In genomic region chr2:154681741-154682140, GRCh38 we compare ENCODE assay signal across 25 cellular contexts. TPM values are rescaled to one million over a fixed set of nuclear protein-coding genes. Genes with fewer than 3 reads are reported as not detected.
DNase-seq lines count a peak whose midpoint lies in the region; ATAC-seq, FAIRE-seq and TF ChIP-seq lines count a peak whose summit lies in the region.
"Had no signal": no experiment of that assay in that cellular context is flagged by ENCODE, and none has a peak within 500 bp of the region (broad histone marks: within the 10 kb centered on the region; RNA-seq: fewer than 3 reads in every experiment).

No MANE protein-coding gene starts in this region.

- H3K36me3 ChIP-seq in GM12878 (ENCODE audit: control insufficient read depth in 2 of 2, insufficient read depth in 2 of 2, low read length in 1 of 2) = no peaks in the 10 kb centered on the region
- H3K36me3 ChIP-seq: BLaER1, HAP-1 had no signal

- ATAC-seq in GM18867 (IDR thresholded peaks at IDR 0.05; ENCODE audit: unreplicated experiment) = peak; percentile 54
- peak; percentile 42 for ATAC-seq in HG03175 (IDR thresholded peaks at IDR 0.05; ENCODE audit: unreplicated experiment)
- peak; percentile 70 for ATAC-seq in GM12878
- ATAC-seq: CD8-positive, alpha-beta T cell had no signal

- no peak overlapping the region for H2AFZ ChIP-seq in GM12878 (ENCODE audit: control insufficient read depth, low read depth, low read length)

- POLR2A ChIA-PET in GM12878 (lab: Charles Lee) = no interaction called here

- H3K79me2 ChIP-seq in GM12878 (ENCODE audit: control insufficient read depth, insufficient read depth, low read length) = no peaks in the 10 kb centered on the region

- H3K27ac ChIP-seq in GM12878 (ENCODE audit: control insufficient read depth, insufficient read depth) = no peak overlapping the region
- H3K27ac ChIP-seq: 22Rv1, BLaER1, C4-2B had no signal

- SMC1A ChIA-PET in GM12878 (lab: Charles Lee; ENCODE audit: uncharacterized antibody, unreplicated experiment) = interaction anchor here (0.8 kb wide), 1 partner anchor 14 kb away, joined by 3 read pairs; no protein-coding TSS in a partner anchor

- H3K27me3 ChIP-seq in GM12878 (replicated peaks in 1 of 2; ENCODE audit: control insufficient read depth in 2 of 2, insufficient read depth in 2 of 2, low read length in 1 of 2) = no peaks in the 10 kb centered on the region
- H3K27me3 ChIP-seq: BLaER1 had no signal

- no peak for FAIRE-seq in GM12878 (lab: Jason Lieb, UNC)
- FAIRE-seq: A204.1, G401.6, GM12891, GM18507, H54 had no signal

- DNase-seq in GM12865 (ENCODE audit: low read depth) (peak; percentile 11), GM12878 (ENCODE audit: low read depth, low spot score) (no peak), T-helper 2 cell (no peak), HT-29 (ENCODE audit: low spot score) (no peak)
- no peak for DNase-seq in activated T-cell treated with anti-CD3 and anti-CD28 coated beads, Interleukin-2, amount 50 U/mL, for 48 hours
- DNase-seq: Caco-2; CD4-positive, CD25-positive, alpha-beta regulatory T cell; CD8-positive, alpha-beta T cell; DMS153; DND-41; GOT3; HFFc6 had no signal

- no peak overlapping the region for H3K9ac ChIP-seq in GM12878 (ENCODE audit: control insufficient read depth, insufficient read depth, low read length)
- H3K9ac ChIP-seq: BLaER1 had no signal

- no peaks in the 10 kb centered on the region for H3K9me3 ChIP-seq in GM12878 (replicated peaks; ENCODE audit: control insufficient read depth, insufficient read depth, low read length)
- H3K9me3 ChIP-seq: BLaER1, Caco-2, HAP-1 had no signal

- WGBS in GM12878 (ENCODE audit: insufficient coverage, insufficient replicate concordance, low lambda C conversion rate, missing lambda C conversion rate) = 31% methylated on average over 2 of the region's 2 CpGs

- no peak overlapping the region for H3K4me2 ChIP-seq in GM12878 (ENCODE audit: control insufficient read depth, insufficient read depth)
- H3K4me2 ChIP-seq: BLaER1 had no signal

- H3K4me1 ChIP-seq in GM12878 (ENCODE audit: control insufficient read depth, insufficient read depth, low read length) = no peaks in the 10 kb centered on the region
- H3K4me1 ChIP-seq: BLaER1, Caco-2, HAP-1 had no signal

- RAD21 ChIA-PET in GM12878 (lab: Charles Lee; ENCODE audit: unreplicated experiment) = no interaction called here

- intact Hi-C loops in GM12878 (cut with micrococcal nuclease; ENCODE audit: unreplicated experiment) = no loop called here

- no peak for TF ChIP-seq RAD21 in GM12878 (IDR thresholded peaks at IDR 0.05; ENCODE audit: insufficient read depth, low read depth, low read length)

- TF ChIP-seq EP300 in GM12878 (IDR thresholded peaks at IDR 0.05; ENCODE audit: borderline replicate concordance in 1 of 2, control insufficient read depth in 1 of 2, low read depth in 2 of 2, low read length in 2 of 2) = no peak

- BruUV-seq in GM12878 (replicated peaks; lab: Mats Ljungman, UMichigan) = no TSS peak

- TF ChIP-seq CTCF in GM12865 (IDR thresholded peaks at IDR 0.05; ENCODE audit: insufficient read depth, low read depth, low read length, missing control alignments) (no peak), GM12878 (IDR thresholded peaks at IDR 0.05 in 2 of 3, conservative IDR thresholded peaks at IDR 0.05 in 1 of 3; ENCODE audit: control insufficient read depth in 2 of 3, extremely low read depth in 1 of 3, insufficient read depth in 1 of 3, low read depth in 3 of 3, low read length in 3 of 3) (no peak)

- in situ Hi-C loops in GM12878 (cut with MboI) = no loop called here

- no peak for TF ChIP-seq POLR2A in GM12878 (IDR thresholded peaks at IDR 0.05; ENCODE audit: low read depth, low read length)

- H3K4me3 ChIP-seq in GM12865 (ENCODE audit: low read depth, low read length) = no peak overlapping the region
- no peak overlapping the region for H3K4me3 ChIP-seq in GM12878
- H3K4me3 ChIP-seq: BLaER1, HAP-1 had no signal

- no peaks in the 10 kb centered on the region for H4K20me1 ChIP-seq in GM12878 (ENCODE audit: control insufficient read depth, insufficient read depth)
- H4K20me1 ChIP-seq: BLaER1 had no signal

- CTCF ChIA-PET in GM12878 (lab: Yijun Ruan, JAX) = no interaction called here

TF ChIP-seq in GM12878, 131 proteins besides CTCF, POLR2A, EP300 and RAD21 (continues in another document):
- TF ChIP-seq MEF2B (IDR thresholded peaks at IDR 0.05; ENCODE audit: partially characterized antibody, poor library complexity, severe bottlenecking) (no peak), GABPA (IDR thresholded peaks at IDR 0.05; ENCODE audit: low read depth) (no peak), LARP7 (IDR thresholded peaks at IDR 0.05) (no peak), NR2F1 (conservative IDR thresholded peaks at IDR 0.05) (no peak), CEBPZ (IDR thresholded peaks at IDR 0.05; ENCODE audit: low read depth, low read length) (no peak), SMAD1 (IDR thresholded peaks at IDR 0.05; ENCODE audit: low read depth, partially characterized antibody) (no peak), EGR1 (IDR thresholded peaks at IDR 0.05; ENCODE audit: borderline replicate concordance in 1 of 2, low read depth in 2 of 2, low read length in 2 of 2) (no peak), IKZF1 (conservative IDR thresholded peaks at IDR 0.05) (no peak), POLR2AphosphoS5 (IDR thresholded peaks at IDR 0.05; ENCODE audit: low read length) (no peak), PAX5 (IDR thresholded peaks at IDR 0.05; ENCODE audit: borderline replicate concordance, low read depth, low read length) (no peak), RBBP5 (conservative IDR thresholded peaks at IDR 0.05) (no peak), SMARCA5 (IDR thresholded peaks at IDR 0.05) (no peak), ZSCAN29 (IDR thresholded peaks at IDR 0.05) (no peak)

RNA-seq across cellular contexts. Expression of gene KCNJ3, which starts 16.8 kb away (rescaled TPM):
- 0.27 and 0.39 TPM in 2 replicates for total RNA-seq in GM12878 (2013; cell fraction: nucleolus; rRNA removed)
- total RNA-seq in GM12878 (2014; rRNA removed) (0.71 TPM in 1 of 2 replicates, not detected in the other), GM12878 (2014; rRNA removed; fragmentation: Illumina TruSeq; extraction: Trizol) (0.04 TPM in 1 of 2 replicates, not detected in the other), GM12878 (2021) (not detected in 2 replicates)
- not detected for polyA plus RNA-seq in GM12878 (2011; ENCODE audit: low read depth)
- polyA plus RNA-seq in GM12878 (2011; rRNA removed) (1.1 TPM in 2 replicates), GM12878 (2014; fragmentation: Illumina TruSeq; extraction: Trizol) (0.01 TPM in 1 of 2 replicates, not detected in the other), GM12878 (2014; fragmentation: Nextera tagmentation; extraction: Ambion mirVana) (not detected), GM12878 (2014; rRNA removed) (0.03 TPM in 1 of 2 replicates, not detected in the other), GM12878 (2016; fragmentation: Nextera tagmentation; extraction: Ambion mirVana) (not detected)
- polyA plus RNA-seq in GM12878 (2011; cell fraction: cytosol; rRNA removed) = 0.72 and 0.87 TPM in 2 replicates
- polyA plus RNA-seq in GM12878 (2011; cell fraction: nucleus; rRNA removed) = 0.87 and 1.4 TPM in 2 replicates
- polyA plus RNA-seq in GM12878 (2012) = not detected in 2 replicates
- 1.9 and 2.6 TPM in 2 replicates for polyA minus RNA-seq in GM12878 (2011; rRNA and poly(A)+ RNA removed)
- 0.21 TPM in 1 of 2 replicates, not detected in the other for polyA minus RNA-seq in GM12878 (2011; cell fraction: cytosol; rRNA and poly(A)+ RNA removed)
- 1.5 and 3.3 TPM in 2 replicates for polyA minus RNA-seq in GM12878 (2011; cell fraction: nucleus; rRNA and poly(A)+ RNA removed)
- 2.2 and 2.3 TPM in 2 replicates for total RNA-seq in HT-29 (2014; rRNA removed; shearing (Covaris generic))
- total RNA-seq: B cell; Caco-2; CD4-positive, CD25-positive, alpha-beta regulatory T cell; CD8-positive, alpha-beta T cell; HFFc6 had no signal
- polyA plus RNA-seq: AG04450; CD4-positive, CD25-positive, alpha-beta regulatory T cell had no signal
